15 cellular contexts compared by ENCODE assay signal in genomic region chr16:49958474-49958873, GRCh38.
"Had no signal": no experiment of that assay in that cellular context is flagged by ENCODE, and none has a peak within 500 bp of the region (broad histone marks: within the 10 kb centered on the region; RNA-seq: fewer than 3 reads in every experiment).

No MANE protein-coding gene starts in this region.

- H3K4me1 ChIP-seq: spleen had no signal

- H3K4me3 Mint-ChIP-seq: dendritic cell treated with granulocyte-macrophage colony-stimulating factor and Interleukin-4, amounts not matched to agents 40 ng/mL and 50 ng/mL, for 4 days; mesothelial cell of epicardium; naive B cell; nephron progenitor cell; stimulated activated memory B cell treated with anti-CD40 and anti-IgM and Interleukin-4, amounts not matched to agents 10 μg/mL and 1 μg/mL and 100 μg/mL, for 72 hours; stimulated activated naive CD8-positive, alpha-beta T cell treated with anti-CD3 and anti-CD28 coated beads, Interleukin-15, Interleukin-2, amounts not matched to agents 100 ng/mL and 50 ng/mL, for 24 hours had no signal

- H3K4me3 ChIP-seq: esophagus squamous epithelium, gastroesophageal sphincter, spleen, testis, transverse colon had no signal

- H3K36me3 Mint-ChIP-seq: mesothelial cell of epicardium; naive B cell; stimulated activated memory B cell treated with anti-CD40 and anti-IgM and Interleukin-4, amounts not matched to agents 10 μg/mL and 1 μg/mL and 100 μg/mL, for 72 hours had no signal

- ATAC-seq: gastroesophageal sphincter; stimulated activated memory B cell treated with anti-CD40 and anti-IgM and Interleukin-4, amounts not matched to agents 10 μg/mL and 1 μg/mL and 100 μg/mL, for 72 hours had no signal

- H3K4me1 Mint-ChIP-seq: naive B cell; stimulated activated memory B cell treated with anti-CD40 and anti-IgM and Interleukin-4, amounts not matched to agents 10 μg/mL and 1 μg/mL and 100 μg/mL, for 72 hours had no signal

- H3K9me3 ChIP-seq: esophagus squamous epithelium, gastroesophageal sphincter, neutrophil, spleen, testis, transverse colon had no signal

- H3K27ac ChIP-seq: esophagus squamous epithelium, gastroesophageal sphincter, neutrophil, spleen, testis, transverse colon had no signal

- H3K9me3 Mint-ChIP-seq: dendritic cell treated with granulocyte-macrophage colony-stimulating factor and Interleukin-4, amounts not matched to agents 40 ng/mL and 50 ng/mL, for 4 days; mesothelial cell of epicardium; naive B cell; nephron progenitor cell; stimulated activated memory B cell treated with anti-CD40 and anti-IgM and Interleukin-4, amounts not matched to agents 10 μg/mL and 1 μg/mL and 100 μg/mL, for 72 hours; stimulated activated naive CD8-positive, alpha-beta T cell treated with anti-CD3 and anti-CD28 coated beads, Interleukin-15, Interleukin-2, amounts not matched to agents 100 ng/mL and 50 ng/mL, for 24 hours had no signal

- H3K36me3 ChIP-seq: esophagus squamous epithelium, gastroesophageal sphincter, neutrophil, spleen, transverse colon had no signal

- DNase-seq: cerebellar nuclear complex; esophagus squamous epithelium; kidney; naive B cell; spleen; stimulated activated CD4-positive, alpha-beta T cell treated with anti-CD3 and anti-CD28 coated beads, Interleukin-4, amount 100 ng/mL, for 24 hours had no signal

- H3K27me3 ChIP-seq: gastroesophageal sphincter, neutrophil, spleen, testis, transverse colon had no signal
